Comparison of ENCODE assay signal across 8 cellular contexts in the genomic region with DNA sequence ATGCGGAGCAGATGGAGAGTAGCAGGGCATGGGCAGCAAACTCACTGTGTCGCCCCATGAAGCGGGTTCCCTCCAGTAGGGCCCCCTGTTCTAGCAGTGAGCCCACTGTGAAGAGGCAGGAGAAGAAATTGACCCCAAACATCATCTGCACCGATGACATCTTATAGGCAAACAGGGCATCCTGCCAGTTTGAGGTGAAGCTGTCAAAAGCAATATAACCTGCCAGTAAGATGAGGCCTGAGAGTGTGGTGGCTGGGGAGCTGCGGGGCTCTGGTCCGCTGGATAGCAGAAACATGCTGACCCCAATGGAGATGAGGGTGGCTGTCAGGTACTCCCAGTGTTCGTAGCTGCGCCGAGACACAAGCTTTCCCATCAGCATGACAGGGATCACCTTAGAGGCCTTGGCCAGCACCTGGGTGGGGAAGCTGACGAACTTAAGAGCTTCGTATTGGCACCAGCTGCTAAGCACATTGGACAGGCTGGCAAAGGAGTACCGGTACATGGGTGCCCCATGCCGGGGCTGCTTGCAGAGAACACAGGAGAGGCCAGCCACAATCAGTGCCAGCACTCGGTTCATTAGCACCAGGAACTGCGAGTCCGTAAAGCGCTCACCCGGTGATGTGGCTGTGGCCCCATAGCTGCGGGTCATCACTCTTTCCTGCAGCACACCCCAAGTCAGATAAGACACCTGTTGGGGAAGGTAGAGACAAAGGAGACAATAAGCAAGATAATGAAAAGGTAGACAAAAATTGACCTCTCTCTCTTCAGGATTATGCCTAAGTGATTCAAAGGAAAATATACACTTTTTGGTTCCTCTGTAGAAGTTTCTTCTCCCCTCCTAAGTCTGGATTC. TPM values are rescaled to one million over a fixed set of nuclear protein-coding genes. Genes with fewer than 3 reads are reported as not detected.
DNase-seq lines count a peak whose midpoint lies in the region; ATAC-seq and TF ChIP-seq lines count a peak whose summit lies in the region.

No MANE protein-coding gene starts in this region.

- H3K4me1 ChIP-seq in neuronal stem cell (ENCODE audit: control insufficient read depth in 2 of 2, insufficient read depth in 1 of 2, low read depth in 1 of 2, low read length in 2 of 2): peaks cover 12 to 14% of the 10 kb centered on the region in 2 donors
- peaks cover 0 to 30% (median 21%) of the 10 kb centered on the region in 4 donors for H3K4me1 ChIP-seq in tibial artery

- H2AK5ac ChIP-seq in neuronal stem cell (ENCODE audit: low read depth, low read length): no peak overlapping the region

- H3K4me1 Mint-ChIP-seq in activated naive CD8-positive, alpha-beta T cell treated with anti-CD3 and anti-CD28 coated beads for 36 hours: peaks cover 68% of the 10 kb centered on the region

- peaks cover 73% of the 10 kb centered on the region for H3K36me3 Mint-ChIP-seq in activated naive CD8-positive, alpha-beta T cell treated with anti-CD3 and anti-CD28 coated beads for 36 hours

- H3K9me3 ChIP-seq in MG63 (no peaks in the 10 kb centered on the region), neuronal stem cell (replicated peaks in 1 of 2; ENCODE audit: control insufficient read depth in 2 of 2, insufficient read depth in 1 of 2, low read depth in 1 of 2, low read length in 2 of 2) (no peaks in the 10 kb centered on the region), tibial artery (no peaks in the 10 kb centered on the region)

- H3K79me1 ChIP-seq in neuronal stem cell (ENCODE audit: low read depth, low read length): no peaks in the 10 kb centered on the region

- H3K4me2 ChIP-seq in neuronal stem cell (ENCODE audit: insufficient read depth, low read length, poor library complexity, severe bottlenecking): no peak overlapping the region

- H3K27me3 ChIP-seq in MG63 (no peaks in the 10 kb centered on the region), neuronal stem cell (ENCODE audit: control insufficient read depth in 3 of 3, insufficient read depth in 3 of 3, low read depth in 1 of 3, low read length in 3 of 3) (no peaks in the 10 kb centered on the region), tibial artery (no peaks in the 10 kb centered on the region)

- peak overlapping the region; percentile 89 for H3K4me3 Mint-ChIP-seq in activated naive CD8-positive, alpha-beta T cell treated with anti-CD3 and anti-CD28 coated beads for 36 hours

- H2BK5ac ChIP-seq in neuronal stem cell (ENCODE audit: low read length): no peak overlapping the region

- H3K9me3 Mint-ChIP-seq in activated naive CD8-positive, alpha-beta T cell treated with anti-CD3 and anti-CD28 coated beads for 36 hours: no peaks in the 10 kb centered on the region

- no peak overlapping the region for H2AFZ ChIP-seq in neuronal stem cell (ENCODE audit: low read length)

- TF ChIP-seq CTCF in tibial artery (IDR thresholded peaks at IDR 0.05) (no peak), GM10266 (IDR thresholded peaks at IDR 0.05; ENCODE audit: control insufficient read depth, insufficient read depth, low read depth, missing control alignments) (no peak)

- H2BK12ac ChIP-seq in neuronal stem cell (ENCODE audit: low read length): no peak overlapping the region

- H4K8ac ChIP-seq in neuronal stem cell (ENCODE audit: low read depth, low read length): peak overlapping the region; percentile 83

- no peak overlapping the region for H2BK15ac ChIP-seq in neuronal stem cell (ENCODE audit: low read length)

- H3K14ac ChIP-seq in neuronal stem cell (ENCODE audit: low read length): no peak overlapping the region

- H3K27ac ChIP-seq in neuronal stem cell (replicated peaks; ENCODE audit: low read length) (no peak overlapping the region), tibial artery (no peak overlapping the region)

- H3K18ac ChIP-seq in neuronal stem cell (ENCODE audit: low read length): no peak overlapping the region

- H3K4ac ChIP-seq in neuronal stem cell (ENCODE audit: low read length): no peak overlapping the region

- intact Hi-C loops in sciatic nerve (cut with DNase I) (no loop called here), tibial artery (cut with DNase I; ENCODE audit: low total_unique reads) (loop anchor here (5.0 kb wide), 1 partner anchor 83 kb away; no protein-coding TSS in a partner anchor)

- H3K23ac ChIP-seq in neuronal stem cell (ENCODE audit: low read depth, low read length, poor library complexity): no peak overlapping the region

- no peak overlapping the region for H2BK120ac ChIP-seq in neuronal stem cell (ENCODE audit: low read depth, low read length)

- H4K91ac ChIP-seq in neuronal stem cell (ENCODE audit: low read depth, low read length, poor library complexity): no peak overlapping the region

- H3K36me3 ChIP-seq in MG63: peaks cover 80% of the 10 kb centered on the region
- peaks cover 53 to 81% of the 10 kb centered on the region in 2 donors for H3K36me3 ChIP-seq in neuronal stem cell (replicated peaks in 1 of 2; ENCODE audit: control insufficient read depth in 2 of 2, insufficient read depth in 2 of 2, low read length in 2 of 2)
- H3K36me3 ChIP-seq in tibial artery: peaks cover 48 to 65% (median 57%) of the 10 kb centered on the region in 3 donors

- ATAC-seq in sciatic nerve (no peak), GM21447 (IDR thresholded peaks at IDR 0.05; ENCODE audit: unreplicated experiment) (no peak)

- DNase-seq in EH (ENCODE audit: low read depth): peak; percentile 27
- peak; percentile 73 for DNase-seq in MG63
- peak; percentile 37 for DNase-seq in activated naive CD8-positive, alpha-beta T cell treated with anti-CD3 and anti-CD28 coated beads for 36 hours
- DNase-seq in neuronal stem cell (ENCODE audit: low spot score): no peak
- no peak for DNase-seq in sciatic nerve (ENCODE audit: low spot score)
- DNase-seq in tibial artery: no peak
- no peak for DNase-seq in GM10266 (ENCODE audit: extremely low spot score)

- H3K27me3 Mint-ChIP-seq in activated naive CD8-positive, alpha-beta T cell treated with anti-CD3 and anti-CD28 coated beads for 36 hours: peaks cover 6% of the 10 kb centered on the region

- H3K27ac Mint-ChIP-seq in activated naive CD8-positive, alpha-beta T cell treated with anti-CD3 and anti-CD28 coated beads for 36 hours: peak overlapping the region; percentile 86

- H3K4me3 ChIP-seq in MG63 (peak overlapping the region; percentile 96), neuronal stem cell (ENCODE audit: low read length in 2 of 2) (peak overlapping the region in 1 of 2 donors; percentile 67), tibial artery (no peak overlapping the region)

- WGBS in neuronal stem cell (ENCODE audit: extremely low coverage in 2 of 2, insufficient read length in 2 of 2, insufficient replicate concordance in 1 of 2), 2 donors: no CpG with 5 or more reads among the region's 19 CpGs

- H3K9ac ChIP-seq in neuronal stem cell (ENCODE audit: low read depth, low read length, poor library complexity): no peak overlapping the region

RNA-seq across cellular contexts. Expression of a gene that starts 2.1 kb away (rescaled TPM):
- total RNA-seq in MG63 (2014; rRNA removed; shearing (Covaris generic); ENCODE audit: low replicate concordance): 386 and 631 TPM in 2 replicates
- total RNA-seq in activated naive CD8-positive, alpha-beta T cell treated with anti-CD3 and anti-CD28 coated beads for 36 hours: 10 to 100 TPM; 22.8 to 24.9 TPM
- polyA plus RNA-seq in neuronal stem cell (2013, experiment 1 of 2): 42.4 TPM
- polyA plus RNA-seq in neuronal stem cell (2013, experiment 2 of 2): 41.6 TPM
- total RNA-seq in sciatic nerve: 26.8 TPM

RNA-seq across cellular contexts. Expression of a gene that starts 8.3 kb away (rescaled TPM):
- 5,432 and 5,573 TPM in 2 replicates for total RNA-seq in MG63 (2014; rRNA removed; shearing (Covaris generic); ENCODE audit: low replicate concordance)
- 1,000 to 10,000 TPM; 2,498 to 2,524 TPM for total RNA-seq in activated naive CD8-positive, alpha-beta T cell treated with anti-CD3 and anti-CD28 coated beads for 36 hours
- polyA plus RNA-seq in neuronal stem cell (2013, experiment 1 of 2): 1,143 TPM
- 1,131 TPM for polyA plus RNA-seq in neuronal stem cell (2013, experiment 2 of 2)
- total RNA-seq in sciatic nerve: 470 TPM

RNA-seq across cellular contexts. Expression of a gene that starts 10.2 kb away (rescaled TPM):
- 24.4 and 35.2 TPM in 2 replicates for total RNA-seq in MG63 (2014; rRNA removed; shearing (Covaris generic); ENCODE audit: low replicate concordance)
- total RNA-seq in activated naive CD8-positive, alpha-beta T cell treated with anti-CD3 and anti-CD28 coated beads for 36 hours: 10 to 100 TPM; 22.7 to 24.8 TPM
- polyA plus RNA-seq in neuronal stem cell (2013, experiment 1 of 2): 9.5 TPM
- polyA plus RNA-seq in neuronal stem cell (2013, experiment 2 of 2): 9.0 TPM
- total RNA-seq in sciatic nerve: 9.1 TPM

RNA-seq across cellular contexts. Expression of a gene that starts 15.1 kb away (rescaled TPM):
- total RNA-seq in MG63 (2014; rRNA removed; shearing (Covaris generic); ENCODE audit: low replicate concordance): 0.20 TPM in 1 of 2 replicates, not detected in the other
- total RNA-seq in activated naive CD8-positive, alpha-beta T cell treated with anti-CD3 and anti-CD28 coated beads for 36 hours: not detected
- 3.9 TPM for polyA plus RNA-seq in neuronal stem cell (2013, experiment 1 of 2)
- polyA plus RNA-seq in neuronal stem cell (2013, experiment 2 of 2): 3.6 TPM
- total RNA-seq in sciatic nerve: not detected

RNA-seq across cellular contexts. Expression of a gene that starts 31.8 kb away (rescaled TPM):
- total RNA-seq in MG63 (2014; rRNA removed; shearing (Covaris generic); ENCODE audit: low replicate concordance): 118 and 130 TPM in 2 replicates
- 100 to 1,000 TPM in 1 of 2 experiments, 10 to 100 TPM in 1; 92.5 to 102 TPM for total RNA-seq in activated naive CD8-positive, alpha-beta T cell treated with anti-CD3 and anti-CD28 coated beads for 36 hours
- 101 TPM for polyA plus RNA-seq in neuronal stem cell (2013, experiment 1 of 2)
- polyA plus RNA-seq in neuronal stem cell (2013, experiment 2 of 2): 102 TPM
- total RNA-seq in sciatic nerve: 71.7 TPM

Comparison
In these comparisons a context has a peak if more than half of its experiments do, and no peak if none do; other contexts are left out.
1. DNase-seq: peak in EH (single experiment), MG63 (single experiment) and activated naive CD8-positive, alpha-beta T cell treated with anti-CD3 and anti-CD28 coated beads for 36 hours (single experiment); none in neuronal stem cell (single experiment), sciatic nerve (single experiment), tibial artery (0 of 2) and GM10266 (single experiment).
2. RNA of a gene that starts 2.1 kb away (total RNA-seq): 386 to 631 TPM in MG63; 26.8 TPM in sciatic nerve (single experiment) and 22.8 to 24.9 TPM in activated naive CD8-positive, alpha-beta T cell treated with anti-CD3 and anti-CD28 coated beads for 36 hours; every median in the first group is over 10 times any median in the second.